Comparison of ENCODE assay signal across 27 cellular contexts in genomic region chr2:63192889-63193778, GRCh38.
DNase-seq lines count a peak whose midpoint lies in the region; ATAC-seq and TF ChIP-seq lines count a peak whose summit lies in the region.
"Had no signal": no experiment of that assay in that cellular context is flagged by ENCODE, and none has a peak within 500 bp of the region (broad histone marks: within the 10 kb centered on the region; RNA-seq: fewer than 3 reads in every experiment).

No MANE protein-coding gene starts in this region.

- H3K79me2 ChIP-seq in osteoblast (ENCODE audit: insufficient read depth, low read length), result no peaks in the 10 kb centered on the region

- no peaks in the 10 kb centered on the region for H3K27me3 ChIP-seq in osteoblast (ENCODE audit: insufficient read depth, low read length)
- H3K27me3 ChIP-seq: esophagus squamous epithelium, Peyer's patch, spleen, tibial nerve had no signal

- no peaks in the 10 kb centered on the region for H4K20me1 ChIP-seq in osteoblast (ENCODE audit: insufficient read depth, low read length)

- intact Hi-C loops in activated CD4-positive, alpha-beta T cell treated with anti-CD3 and anti-CD28 coated beads for 36 hours (cut with DNase I, micrococcal nuclease), result no loop called here

- H3K4me1 Mint-ChIP-seq in activated CD4-positive, alpha-beta T cell treated with anti-CD3 and anti-CD28 coated beads for 36 hours, result no peaks in the 10 kb centered on the region
- H3K4me1 Mint-ChIP-seq: activated naive CD8-positive, alpha-beta T cell treated with anti-CD3 and anti-CD28 coated beads, Interleukin-2, amount 10 ng/mL, durations not matched to agents 7 days and 5 days had no signal

- no peak overlapping the region for H3K4me3 ChIP-seq in osteoblast (ENCODE audit: insufficient read depth, low read length)
- H3K4me3 ChIP-seq: esophagus squamous epithelium, Peyer's patch, spleen, tibial nerve had no signal

- no peak overlapping the region for H3K4me2 ChIP-seq in osteoblast (ENCODE audit: insufficient read depth, low read length)
- H3K4me2 ChIP-seq: KMS-11 had no signal

- CTCF ChIA-PET in activated CD4-positive, alpha-beta T cell treated with anti-CD3 and anti-CD28 coated beads for 36 hours (lab: Charles Lee), result interaction anchor here (1.3 kb wide), 1 partner anchor 11 kb away, joined by 3 read pairs; no protein-coding TSS in a partner anchor

- DNase-seq in NCI-H82 (lab: John Stamatoyannopoulos, UW), result peak; percentile 3
- no peak for DNase-seq in NCI-H82 treated with DMSO at 0.1 percent for 48 hours (lab: John Stamatoyannopoulos, UW; ENCODE audit: unreplicated experiment)
- DNase-seq in NCI-H1417 treated with DMSO at 0.1 percent for 48 hours (lab: John Stamatoyannopoulos, UW), result peak; percentile 40
- DNase-seq in NCI-H748 (lab: John Stamatoyannopoulos, UW; ENCODE audit: unreplicated experiment), result peak; percentile 63
- DNase-seq in iris pigment epithelial cell (ENCODE audit: low read depth), result peak; percentile 3
- no peak for DNase-seq in activated CD4-positive, alpha-beta T cell treated with anti-CD3 and anti-CD28 coated beads for 36 hours
- no peak for DNase-seq in osteoblast (ENCODE audit: insufficient read length, low spot score, missing footprints)
- DNase-seq: activated CD8-positive, alpha-beta T cell treated with anti-CD3 and anti-CD28 coated beads, Interleukin-2, amount 10 ng/mL, durations not matched to agents 7 days and 5 days; activated effector memory CD4-positive, alpha-beta T cell treated with anti-CD3 and anti-CD28 coated beads, Interleukin-2, amount 50 U/mL, for 16 hours; activated naive CD8-positive, alpha-beta T cell treated with anti-CD3 and anti-CD28 coated beads, Interleukin-2, amount 10 ng/mL, durations not matched to agents 7 days and 5 days; caudate nucleus; CD8-positive, alpha-beta T cell; esophagus squamous epithelium; GF-D8; hippocampal formation; mesenchymal stem cell; NCI-H2227 treated with DMSO at 0.1 percent for 48 hours; Peyer's patch; posterior cingulate gyrus; right cardiac atrium; SHP77 treated with DMSO at 0.1 percent for 48 hours; spleen had no signal

- H3K9me3 Mint-ChIP-seq in activated CD4-positive, alpha-beta T cell treated with anti-CD3 and anti-CD28 coated beads for 36 hours (ENCODE audit: low read depth), result peaks cover 15% of the 10 kb centered on the region

- no peaks in the 10 kb centered on the region for H3K36me3 ChIP-seq in osteoblast (ENCODE audit: insufficient read depth, low read length)
- H3K36me3 ChIP-seq: esophagus squamous epithelium, Peyer's patch, spleen, tibial nerve had no signal

- H2AFZ ChIP-seq in osteoblast (ENCODE audit: low read length), result no peak overlapping the region

- H3K27me3 Mint-ChIP-seq in activated CD4-positive, alpha-beta T cell treated with anti-CD3 and anti-CD28 coated beads for 36 hours, result no peaks in the 10 kb centered on the region
- H3K27me3 Mint-ChIP-seq: activated naive CD8-positive, alpha-beta T cell treated with anti-CD3 and anti-CD28 coated beads, Interleukin-2, amount 10 ng/mL, durations not matched to agents 7 days and 5 days; dendritic cell treated with granulocyte-macrophage colony-stimulating factor and Interleukin-4, amounts not matched to agents 40 ng/mL and 50 ng/mL, for 4 days had no signal

- TF ChIP-seq CTCF in osteoblast (IDR thresholded peaks at IDR 0.05; ENCODE audit: extremely low read depth, low read depth, low read length), result no peak

- no peaks in the 10 kb centered on the region for H3K9me3 ChIP-seq in osteoblast (ENCODE audit: low read depth, low read length)
- H3K9me3 ChIP-seq: esophagus squamous epithelium had no signal

- H3K27ac Mint-ChIP-seq in activated CD4-positive, alpha-beta T cell treated with anti-CD3 and anti-CD28 coated beads for 36 hours, result no peak overlapping the region
- H3K27ac Mint-ChIP-seq: activated CD8-positive, alpha-beta T cell treated with anti-CD3 and anti-CD28 coated beads, Interleukin-2, amount 10 ng/mL, durations not matched to agents 7 days and 5 days; activated naive CD8-positive, alpha-beta T cell treated with anti-CD3 and anti-CD28 coated beads, Interleukin-2, amount 10 ng/mL, durations not matched to agents 7 days and 5 days; CD8-positive, alpha-beta T cell; dendritic cell treated with granulocyte-macrophage colony-stimulating factor and Interleukin-4, amounts not matched to agents 40 ng/mL and 50 ng/mL, for 4 days had no signal

- no peak for ATAC-seq in activated CD4-positive, alpha-beta T cell treated with anti-CD3 and anti-CD28 coated beads for 36 hours
- no peak for ATAC-seq in GM18867 (IDR thresholded peaks at IDR 0.05; ENCODE audit: unreplicated experiment)
- ATAC-seq: activated CD8-positive, alpha-beta T cell treated with anti-CD3 and anti-CD28 coated beads, Interleukin-2, amount 10 ng/mL, durations not matched to agents 7 days and 5 days; CD8-positive, alpha-beta T cell; HCT116; right cardiac atrium had no signal

- H3K27ac ChIP-seq in osteoblast (ENCODE audit: low read depth, low read length), result no peak overlapping the region
- H3K27ac ChIP-seq: esophagus squamous epithelium, KMS-11, Peyer's patch, spleen, tibial nerve had no signal

- no peaks in the 10 kb centered on the region for H3K4me1 ChIP-seq in osteoblast (ENCODE audit: insufficient read depth, low read length)
- H3K4me1 ChIP-seq: esophagus squamous epithelium, Peyer's patch, spleen, tibial nerve had no signal

- H3K4me3 Mint-ChIP-seq in activated CD4-positive, alpha-beta T cell treated with anti-CD3 and anti-CD28 coated beads for 36 hours, result no peak overlapping the region
- H3K4me3 Mint-ChIP-seq: activated CD8-positive, alpha-beta T cell treated with anti-CD3 and anti-CD28 coated beads, Interleukin-2, amount 10 ng/mL, durations not matched to agents 7 days and 5 days; activated naive CD8-positive, alpha-beta T cell treated with anti-CD3 and anti-CD28 coated beads, Interleukin-2, amount 10 ng/mL, durations not matched to agents 7 days and 5 days; CD8-positive, alpha-beta T cell; dendritic cell treated with granulocyte-macrophage colony-stimulating factor and Interleukin-4, amounts not matched to agents 40 ng/mL and 50 ng/mL, for 4 days had no signal

- H3K36me3 Mint-ChIP-seq in activated CD4-positive, alpha-beta T cell treated with anti-CD3 and anti-CD28 coated beads for 36 hours (ENCODE audit: low read depth), result peaks cover 13% of the 10 kb centered on the region
- H3K36me3 Mint-ChIP-seq: activated naive CD8-positive, alpha-beta T cell treated with anti-CD3 and anti-CD28 coated beads, Interleukin-2, amount 10 ng/mL, durations not matched to agents 7 days and 5 days had no signal

- POLR2A ChIA-PET in activated CD4-positive, alpha-beta T cell treated with anti-CD3 and anti-CD28 coated beads for 36 hours (lab: Charles Lee), result no interaction called here

Comparison
In these comparisons a context has a peak if more than half of its experiments do, and no peak if none do; other contexts are left out.
1. DNase-seq: peak in NCI-H82 (single experiment), NCI-H1417 treated with DMSO at 0.1 percent for 48 hours (single experiment), NCI-H748 (single experiment) and iris pigment epithelial cell (single experiment); none in NCI-H82 treated with DMSO at 0.1 percent for 48 hours (single experiment), activated CD4-positive, alpha-beta T cell treated with anti-CD3 and anti-CD28 coated beads for 36 hours (single experiment) and osteoblast (single experiment).